In the genomic region with DNA sequence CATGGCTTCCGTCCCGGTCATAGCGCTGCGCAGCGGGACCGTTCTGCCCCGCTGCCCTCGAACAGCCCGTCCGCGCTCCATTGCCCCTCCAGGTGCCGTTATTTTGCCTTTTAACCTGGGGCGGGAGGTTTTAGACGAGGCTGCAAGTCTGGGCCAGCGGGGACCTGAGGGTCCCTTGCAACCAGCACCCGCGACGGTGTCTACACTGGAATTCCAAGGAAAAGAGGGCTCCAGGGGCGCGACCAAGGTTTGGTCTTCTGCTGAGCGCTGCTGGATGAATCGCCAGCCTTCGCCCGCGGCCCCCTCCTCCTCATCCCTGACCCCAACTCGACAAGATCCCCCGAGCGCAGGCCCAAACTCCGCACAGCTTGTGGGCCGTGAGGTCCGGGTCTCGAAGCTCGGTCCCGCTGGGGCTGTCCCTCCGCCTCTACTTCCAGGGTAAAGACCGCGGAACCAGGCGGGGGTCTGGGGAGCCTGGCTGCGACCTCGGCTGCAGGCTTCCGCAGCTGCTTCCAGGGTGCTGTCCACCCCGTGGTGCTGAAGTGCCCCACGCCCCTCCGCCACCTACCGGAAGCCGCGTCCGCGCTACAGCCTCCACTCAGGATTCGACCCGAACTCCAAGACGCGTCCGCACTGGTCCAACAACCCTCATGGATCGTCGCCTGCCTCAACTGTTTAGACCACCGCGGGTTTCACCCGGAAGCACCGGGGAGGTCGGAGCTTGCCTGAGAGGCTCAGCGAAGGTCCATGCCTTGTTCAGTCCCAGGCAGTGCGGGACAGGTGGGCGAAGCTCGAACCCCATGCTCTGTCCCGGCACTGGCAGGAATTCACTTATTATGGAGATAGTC, we compare ENCODE assay signal across 1 cellular context.
TF ChIP-seq lines count a peak whose summit lies in the region.

No MANE protein-coding gene starts in this region.

TF ChIP-seq in SK-N-SH, 30 proteins besides CTCF, POLR2A, EP300 and RAD21 (continued from another document):
- TF ChIP-seq, protein P1, sequence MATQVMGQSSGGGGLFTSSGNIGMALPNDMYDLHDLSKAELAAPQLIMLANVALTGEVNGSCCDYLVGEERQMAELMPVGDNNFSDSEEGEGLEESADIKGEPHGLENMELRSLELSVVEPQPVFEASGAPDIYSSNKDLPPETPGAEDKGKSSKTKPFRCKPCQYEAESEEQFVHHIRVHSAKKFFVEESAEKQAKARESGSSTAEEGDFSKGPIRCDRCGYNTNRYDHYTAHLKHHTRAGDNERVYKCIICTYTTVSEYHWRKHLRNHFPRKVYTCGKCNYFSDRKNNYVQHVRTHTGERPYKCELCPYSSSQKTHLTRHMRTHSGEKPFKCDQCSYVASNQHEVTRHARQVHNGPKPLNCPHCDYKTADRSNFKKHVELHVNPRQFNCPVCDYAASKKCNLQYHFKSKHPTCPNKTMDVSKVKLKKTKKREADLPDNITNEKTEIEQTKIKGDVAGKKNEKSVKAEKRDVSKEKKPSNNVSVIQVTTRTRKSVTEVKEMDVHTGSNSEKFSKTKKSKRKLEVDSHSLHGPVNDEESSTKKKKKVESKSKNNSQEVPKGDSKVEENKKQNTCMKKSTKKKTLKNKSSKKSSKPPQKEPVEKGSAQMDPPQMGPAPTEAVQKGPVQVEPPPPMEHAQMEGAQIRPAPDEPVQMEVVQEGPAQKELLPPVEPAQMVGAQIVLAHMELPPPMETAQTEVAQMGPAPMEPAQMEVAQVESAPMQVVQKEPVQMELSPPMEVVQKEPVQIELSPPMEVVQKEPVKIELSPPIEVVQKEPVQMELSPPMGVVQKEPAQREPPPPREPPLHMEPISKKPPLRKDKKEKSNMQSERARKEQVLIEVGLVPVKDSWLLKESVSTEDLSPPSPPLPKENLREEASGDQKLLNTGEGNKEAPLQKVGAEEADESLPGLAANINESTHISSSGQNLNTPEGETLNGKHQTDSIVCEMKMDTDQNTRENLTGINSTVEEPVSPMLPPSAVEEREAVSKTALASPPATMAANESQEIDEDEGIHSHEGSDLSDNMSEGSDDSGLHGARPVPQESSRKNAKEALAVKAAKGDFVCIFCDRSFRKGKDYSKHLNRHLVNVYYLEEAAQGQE (IDR thresholded peaks at IDR 0.05; ENCODE audit: low read depth, low read length): peak; percentile 94
- no peak for TF ChIP-seq POLR2AphosphoS5 (IDR thresholded peaks at IDR 0.05; ENCODE audit: low read depth, low read length)
- TF ChIP-seq NRF1 (IDR thresholded peaks at IDR 0.05; ENCODE audit: low read depth, low read length): no peak
TF ChIP-seq in SK-N-SH: peak in this region for 2.
